Comparison of ENCODE assay signal across 24 cellular contexts in genomic region chr15:99086327-99086667, GRCh38. TPM values are rescaled to one million over a fixed set of nuclear protein-coding genes. Genes with fewer than 3 reads are reported as not detected.
"Had no signal": no experiment of that assay in that cellular context is flagged by ENCODE, and none has a peak within 500 bp of the region (broad histone marks: within the 10 kb centered on the region; RNA-seq: fewer than 3 reads in every experiment).

No MANE protein-coding gene starts in this region.

- H3K4me1 ChIP-seq: breast epithelium had no signal

- H3K9me3 Mint-ChIP-seq: activated CD4-positive, alpha-beta memory T cell treated with anti-CD3 and anti-CD28 coated beads for 36 hours; activated CD4-positive, alpha-beta T cell treated with anti-CD3 and anti-CD28 coated beads, Interleukin-2, amount 10 ng/mL, durations not matched to agents 7 days and 5 days; activated naive CD8-positive, alpha-beta T cell treated with anti-CD3 and anti-CD28 coated beads, Interleukin-2, amount 10 ng/mL, durations not matched to agents 7 days and 5 days; activated T-cell treated with anti-CD3 and anti-CD28 coated beads, Interleukin-2, amount 50 U/mL, for 72 hours; activated T-helper 2 cell treated with anti-CD3 and anti-CD28 coated beads, Interferon-gamma antibody, Interleukin-2, Interleukin-4, amounts not matched to agents 10 μg/mL and 5 μg/mL and 100 μg/mL, durations not matched to agents 14 hours and 24 hours and 36 hours had no signal

- H3K9me3 ChIP-seq: breast epithelium had no signal

- H3K4me3 Mint-ChIP-seq: activated CD4-positive, alpha-beta memory T cell treated with anti-CD3 and anti-CD28 coated beads for 36 hours; activated CD4-positive, alpha-beta T cell treated with anti-CD3 and anti-CD28 coated beads, Interleukin-2, amount 10 ng/mL, durations not matched to agents 7 days and 5 days; activated naive CD8-positive, alpha-beta T cell treated with anti-CD3 and anti-CD28 coated beads, Interleukin-2, amount 10 ng/mL, durations not matched to agents 7 days and 5 days; activated T-cell treated with anti-CD3 and anti-CD28 coated beads, Interleukin-2, amount 50 U/mL, for 72 hours; IgD-negative memory B cell; T-helper 17 cell; WTC11 had no signal

- H3K4me2 ChIP-seq: PC-9 had no signal

- H3K27ac Mint-ChIP-seq: activated CD4-positive, alpha-beta memory T cell treated with anti-CD3 and anti-CD28 coated beads for 36 hours; activated CD4-positive, alpha-beta T cell treated with anti-CD3 and anti-CD28 coated beads, Interleukin-2, amount 10 ng/mL, durations not matched to agents 7 days and 5 days; activated naive CD8-positive, alpha-beta T cell treated with anti-CD3 and anti-CD28 coated beads, Interleukin-2, amount 10 ng/mL, durations not matched to agents 7 days and 5 days; activated T-cell treated with anti-CD3 and anti-CD28 coated beads, Interleukin-2, amount 50 U/mL, for 72 hours; activated T-helper 2 cell treated with anti-CD3 and anti-CD28 coated beads, Interferon-gamma antibody, Interleukin-2, Interleukin-4, amounts not matched to agents 10 μg/mL and 5 μg/mL and 100 μg/mL, durations not matched to agents 14 hours and 24 hours and 36 hours; IgD-negative memory B cell; T-helper 17 cell; WTC11 had no signal

- H2AFZ ChIP-seq: PC-9 had no signal

- H3K27ac ChIP-seq: breast epithelium, PC-9 had no signal

- ATAC-seq: activated T-cell treated with anti-CD3 and anti-CD28 coated beads, Interleukin-2, amount 50 U/mL, for 72 hours; T-helper 17 cell; WTC11 had no signal

- H3K36me3 ChIP-seq: breast epithelium had no signal

- DNase-seq: activated CD4-positive, alpha-beta memory T cell treated with anti-CD3 and anti-CD28 coated beads for 36 hours; activated CD4-positive, alpha-beta T cell treated with anti-CD3 and anti-CD28 coated beads, Interleukin-2, amount 10 ng/mL, durations not matched to agents 7 days and 5 days; activated CD8-positive, alpha-beta memory T cell treated with anti-CD3 and anti-CD28 coated beads, Interleukin-2, amount 50 U/mL, for 4 hours; activated gamma-delta T cell treated with Interleukin-2 at 50 U/mL for 16 hours; activated naive CD4-positive, alpha-beta T cell treated with anti-CD3 and anti-CD28 coated beads, Interleukin-2, amount 50 U/mL, for 16 hours; activated naive CD8-positive, alpha-beta T cell treated with anti-CD3 and anti-CD28 coated beads, Interleukin-2, amount 10 ng/mL, durations not matched to agents 7 days and 5 days; activated T-cell treated with anti-CD3 and anti-CD28 coated beads, Interleukin-2, amount 50 U/mL, for 72 hours; aorta; KG1; NCI-H1092; NCI-H1417; NCI-H1694; NCI-H2029; NCI-H2107; NCI-H345; NCI-H524; PC-9; SHP77 treated with DMSO at 0.1 percent for 48 hours; T-helper 17 cell; T-helper 9 cell had no signal

- H3K4me3 ChIP-seq: breast epithelium, PC-9 had no signal

- H3K36me3 Mint-ChIP-seq: activated CD4-positive, alpha-beta memory T cell treated with anti-CD3 and anti-CD28 coated beads for 36 hours; activated naive CD8-positive, alpha-beta T cell treated with anti-CD3 and anti-CD28 coated beads, Interleukin-2, amount 10 ng/mL, durations not matched to agents 7 days and 5 days had no signal

- H3K27me3 ChIP-seq: breast epithelium had no signal

RNA-seq across cellular contexts. Expression of gene SYNM, which starts 18.6 kb away (rescaled TPM):
- polyA plus RNA-seq: IgD-negative memory B cell had no signal
